8 cellular contexts compared by ENCODE assay signal in the genomic region with DNA sequence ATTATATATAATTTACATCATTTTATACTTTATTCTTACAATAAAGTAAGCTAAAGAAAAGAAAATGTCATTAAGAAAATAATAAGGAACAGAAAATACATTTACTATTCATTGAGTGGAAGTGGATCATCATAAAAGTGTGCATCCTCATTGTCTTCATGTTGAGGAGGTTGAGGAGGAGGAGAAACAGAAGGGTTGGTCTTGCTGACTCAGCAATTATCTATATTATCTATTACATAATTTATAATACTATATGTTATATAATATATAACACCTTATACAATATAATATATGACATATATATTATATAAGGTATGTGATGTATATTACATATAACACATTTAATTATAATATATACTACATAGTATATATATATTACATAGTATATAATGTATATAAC.
"Had no signal": no experiment of that assay in that cellular context is flagged by ENCODE, and none has a peak within 500 bp of the region (broad histone marks: within the 10 kb centered on the region; RNA-seq: fewer than 3 reads in every experiment).

No MANE protein-coding gene starts in this region.

- H3K9me3 ChIP-seq: HAP-1 had no signal

- H2AFZ ChIP-seq: GM23338 had no signal

- H3K4me1 ChIP-seq: HAP-1 had no signal

- DNase-seq: H7, IMR-90, KG1 had no signal

- H3K36me3 ChIP-seq: HAP-1 had no signal

- H3K4me2 ChIP-seq: GM23338 had no signal

- ATAC-seq: GM23338, HCT116, K562 had no signal

- H3K4me3 ChIP-seq: GM23338, HAP-1, K562 had no signal

- FAIRE-seq: K562 had no signal

- H3K27ac ChIP-seq: HL-60 had no signal
